In genomic region chr4:121226362-121226761, GRCh38 we compare ENCODE assay signal across 19 cellular contexts.
DNase-seq lines count a peak whose midpoint lies in the region; ATAC-seq and TF ChIP-seq lines count a peak whose summit lies in the region.
"Had no signal": no experiment of that assay in that cellular context is flagged by ENCODE, and none has a peak within 500 bp of the region (broad histone marks: within the 10 kb centered on the region; RNA-seq: fewer than 3 reads in every experiment).

No MANE protein-coding gene starts in this region.

- H3K27me3 Mint-ChIP-seq in activated T-helper 17 cell treated with anti-CD3 and anti-CD28 coated beads, Interleukin-2, amount 50 U/mL, for 72 hours: no peaks in the 10 kb centered on the region
- H3K27me3 Mint-ChIP-seq: progenitor cell of endocrine pancreas had no signal

- no peak overlapping the region for H2AFZ ChIP-seq in hepatocyte
- H2AFZ ChIP-seq in OCI-LY7 (ENCODE audit: low read length): no peak overlapping the region

- POLR2A ChIA-PET in OCI-LY7 (lab: Charles Lee): no interaction called here

- no peak overlapping the region for H3K18ac ChIP-seq in mesendoderm (ENCODE audit: low read length)

- DNase-seq in DMS53 (lab: John Stamatoyannopoulos, UW) (peak; percentile 11), DMS53 treated with DMSO at 0.1 percent for 48 hours (lab: John Stamatoyannopoulos, UW; ENCODE audit: unreplicated experiment) (no peak), mesendoderm (peak; percentile 47), hepatocyte (ENCODE audit: low spot score) (no peak), GM10266 (ENCODE audit: extremely low spot score) (no peak), OCI-LY7 (ENCODE audit: low spot score) (no peak)
- DNase-seq: activated CD4-positive, alpha-beta T cell treated with anti-CD3 and anti-CD28 coated beads for 1 hour; cortex of kidney; DMS79; gastrocnemius medialis; KG1; NCI-H1105 treated with DMSO at 0.1 percent for 48 hours; NK-92 treated with Interleukin-12 subunit alpha and Interleukin-12 subunit beta, amount 100 ng/mL, for 24 hours; stimulated activated naive CD4-positive, alpha-beta T cell treated with Interleukin-2 at 50 U/mL for 16 hours; upper lobe of right lung had no signal

- CTCF ChIA-PET in OCI-LY7 (lab: Charles Lee; ENCODE audit: unreplicated experiment): no interaction called here

- no peaks in the 10 kb centered on the region for H3K9me2 ChIP-seq in hepatocyte (replicated peaks; ENCODE audit: insufficient read depth)
- H3K9me2 ChIP-seq in OCI-LY7 (ENCODE audit: insufficient read depth, low read length): no peaks in the 10 kb centered on the region

- no peaks in the 10 kb centered on the region for H3K27me3 ChIP-seq in mesendoderm (ENCODE audit: insufficient read depth, low read length, poor library complexity)
- no peaks in the 10 kb centered on the region for H3K27me3 ChIP-seq in hepatocyte
- H3K27me3 ChIP-seq: gastrocnemius medialis, upper lobe of right lung had no signal

- no peaks in the 10 kb centered on the region for H3K79me1 ChIP-seq in mesendoderm (ENCODE audit: low read length)

- H3K27ac ChIP-seq in mesendoderm (ENCODE audit: low read depth, low read length) (no peak overlapping the region), hepatocyte (no peak overlapping the region), OCI-LY7 (ENCODE audit: low read depth, low read length, poor library complexity, severe bottlenecking) (no peak overlapping the region)
- H3K27ac ChIP-seq: 22Rv1, gastrocnemius medialis, upper lobe of right lung had no signal

- H3K36me3 ChIP-seq in mesendoderm (ENCODE audit: control insufficient read depth, insufficient read depth, low read length) (no peaks in the 10 kb centered on the region), hepatocyte (replicated peaks; ENCODE audit: insufficient read depth, low read depth) (no peaks in the 10 kb centered on the region), OCI-LY7 (ENCODE audit: insufficient read depth, low read length) (no peaks in the 10 kb centered on the region)
- H3K36me3 ChIP-seq: gastrocnemius medialis, upper lobe of right lung had no signal

- H4K20me1 ChIP-seq in hepatocyte (ENCODE audit: insufficient read depth, poor library complexity, severe bottlenecking) (no peaks in the 10 kb centered on the region), OCI-LY7 (ENCODE audit: insufficient read depth, low read length) (no peaks in the 10 kb centered on the region)

- no peak overlapping the region for H3K56ac ChIP-seq in mesendoderm (ENCODE audit: low read length)

- intact Hi-C loops in OCI-LY7 (cut with micrococcal nuclease; ENCODE audit: unreplicated experiment): no loop called here

- whole genome bisulfite sequencing in mesendoderm (ENCODE audit: extremely low coverage, insufficient coverage, low lambda C conversion rate): no CpG with 5 or more reads among the region's 4 CpGs
- 49% methylated on average over 4 of the region's 4 CpGs for WGBS in hepatocyte (ENCODE audit: low lambda C conversion rate, missing lambda C conversion rate)

- H3K23ac ChIP-seq in mesendoderm (ENCODE audit: low read length): no peak overlapping the region

- H3K4me1 ChIP-seq in mesendoderm (ENCODE audit: control insufficient read depth, low read depth, low read length) (no peaks in the 10 kb centered on the region), hepatocyte (ENCODE audit: insufficient read depth) (peaks cover 3% of the 10 kb centered on the region), OCI-LY7 (ENCODE audit: insufficient read depth, low read length, poor library complexity, severe bottlenecking) (no peaks in the 10 kb centered on the region)
- H3K4me1 ChIP-seq: gastrocnemius medialis, upper lobe of right lung had no signal

- H3K4me2 ChIP-seq in mesendoderm (ENCODE audit: low read length) (no peak overlapping the region), hepatocyte (no peak overlapping the region), OCI-LY7 (ENCODE audit: low read length) (no peak overlapping the region)

- no peak overlapping the region for H4K5ac ChIP-seq in mesendoderm (ENCODE audit: low read length)

- H3K9me3 ChIP-seq in hepatocyte (ENCODE audit: low read depth): no peaks in the 10 kb centered on the region
- no peaks in the 10 kb centered on the region for H3K9me3 ChIP-seq in OCI-LY7 (ENCODE audit: low read length)
- H3K9me3 ChIP-seq: gastrocnemius medialis, upper lobe of right lung had no signal

- H4K8ac ChIP-seq in mesendoderm (ENCODE audit: low read depth, low read length): no peak overlapping the region

- peak overlapping the region; percentile 65 for H3K27ac Mint-ChIP-seq in activated T-helper 17 cell treated with anti-CD3 and anti-CD28 coated beads, Interleukin-2, amount 50 U/mL, for 72 hours

- ATAC-seq in activated T-helper 17 cell treated with anti-CD3 and anti-CD28 coated beads, Interleukin-2, amount 50 U/mL, for 72 hours (replicated peaks): no peak
- ATAC-seq: gastrocnemius medialis, upper lobe of right lung had no signal

- no peaks in the 10 kb centered on the region for H3K36me3 Mint-ChIP-seq in activated T-helper 17 cell treated with anti-CD3 and anti-CD28 coated beads, Interleukin-2, amount 50 U/mL, for 72 hours (ENCODE audit: low read depth)

- H3K4ac ChIP-seq in mesendoderm (ENCODE audit: low read depth, low read length): no peak overlapping the region

- H3K4me3 ChIP-seq in GM08714 (ENCODE audit: low read length): peak overlapping the region; percentile 57; the same call in 1 of the 2 replicates
- no peak overlapping the region for H3K4me3 ChIP-seq in mesendoderm (ENCODE audit: low read length)
- no peak overlapping the region for H3K4me3 ChIP-seq in hepatocyte
- H3K4me3 ChIP-seq in OCI-LY7 (ENCODE audit: low read depth, low read length, poor library complexity, severe bottlenecking): no peak overlapping the region
- H3K4me3 ChIP-seq: gastrocnemius medialis, upper lobe of right lung had no signal

- H3K79me2 ChIP-seq in mesendoderm (ENCODE audit: control insufficient read depth, insufficient read depth, low read length) (no peaks in the 10 kb centered on the region), hepatocyte (no peaks in the 10 kb centered on the region), OCI-LY7 (ENCODE audit: insufficient read depth, low read depth, low read length) (no peaks in the 10 kb centered on the region)

- no TSS peak for BruUV-seq in OCI-LY7 (replicated peaks; lab: Mats Ljungman, UMichigan)

- no peak overlapping the region for H3K9ac ChIP-seq in mesendoderm (ENCODE audit: low read length)

- no peak overlapping the region for H2BK120ac ChIP-seq in mesendoderm (ENCODE audit: low read depth, low read length)

- no peak overlapping the region for H2BK15ac ChIP-seq in mesendoderm (replicated peaks; ENCODE audit: low read depth)

- no peak overlapping the region for H2BK5ac ChIP-seq in mesendoderm (ENCODE audit: low read length)

- peak overlapping the region; percentile 73 for H3K4me3 Mint-ChIP-seq in activated T-helper 17 cell treated with anti-CD3 and anti-CD28 coated beads, Interleukin-2, amount 50 U/mL, for 72 hours

- H3K9me3 Mint-ChIP-seq in activated T-helper 17 cell treated with anti-CD3 and anti-CD28 coated beads, Interleukin-2, amount 50 U/mL, for 72 hours: no peaks in the 10 kb centered on the region

- no peak overlapping the region for H2AK5ac ChIP-seq in mesendoderm (ENCODE audit: low read length)

- no peak for TF ChIP-seq CTCF in hepatocyte (IDR thresholded peaks at IDR 0.05; ENCODE audit: poor library complexity)
- no peak for TF ChIP-seq CTCF in GM10266 (IDR thresholded peaks at IDR 0.05; ENCODE audit: control insufficient read depth, insufficient read depth, low read depth, missing control alignments)
- no peak for TF ChIP-seq CTCF in OCI-LY7 (conservative IDR thresholded peaks at IDR 0.05; ENCODE audit: low read length)

- H3K4me1 Mint-ChIP-seq in activated T-helper 17 cell treated with anti-CD3 and anti-CD28 coated beads, Interleukin-2, amount 50 U/mL, for 72 hours: peaks cover 13% of the 10 kb centered on the region

Comparison
In these comparisons a context has a peak if more than half of its experiments do, and no peak if none do; other contexts are left out.
1. DNase-seq: peak in DMS53 (single experiment) and mesendoderm (single experiment); none in DMS53 treated with DMSO at 0.1 percent for 48 hours (single experiment), hepatocyte (single experiment), GM10266 (single experiment) and OCI-LY7 (single experiment).